In genomic region chr2:98300475-98300874, GRCh38 we compare ENCODE assay signal across 23 cellular contexts. TPM values are rescaled to one million over a fixed set of nuclear protein-coding genes. Genes with fewer than 3 reads are reported as not detected.
"Had no signal": no experiment of that assay in that cellular context is flagged by ENCODE, and none has a peak within 500 bp of the region (broad histone marks: within the 10 kb centered on the region; RNA-seq: fewer than 3 reads in every experiment).

No MANE protein-coding gene starts in this region.

- H3K4me1 ChIP-seq: gastrocnemius medialis, psoas muscle, sigmoid colon had no signal

- H3K4me3 ChIP-seq: dorsolateral prefrontal cortex, gastrocnemius medialis, heart right ventricle, psoas muscle, sigmoid colon, skin epidermis, stomach, thoracic aorta had no signal

- H3K27ac ChIP-seq: dorsolateral prefrontal cortex, gastrocnemius medialis, heart right ventricle, psoas muscle, sigmoid colon, skin epidermis, stomach, thoracic aorta had no signal

- ATAC-seq: esophagus mucosa; gastrocnemius medialis; heart right ventricle; left lobe of liver; natural killer cell treated with Interleukin-12 subunit alpha and Interleukin-12 subunit beta and Interleukin-15 and Interleukin-18, amount 100 ng/mL, for 72 hours; psoas muscle had no signal

- H3K9me3 ChIP-seq: gastrocnemius medialis, heart right ventricle, psoas muscle, sigmoid colon, stomach, thoracic aorta had no signal

- H3K36me3 ChIP-seq: gastrocnemius medialis, heart right ventricle, sigmoid colon, stomach, thoracic aorta had no signal

- H3K27me3 ChIP-seq: gastrocnemius medialis, sigmoid colon had no signal

- DNase-seq: cortex of kidney; dorsolateral prefrontal cortex; effector CD8-positive, alpha-beta T cell; gastrocnemius medialis; heart right ventricle; islet precursor cell; psoas muscle; retina; sigmoid colon; stimulated activated CD4-positive, alpha-beta T cell treated with anti-CD3 and anti-CD28 coated beads, Interleukin-2, amount 100 ng/mL, for 24 hours; stimulated activated CD4-positive, alpha-beta T cell treated with anti-CD3 and anti-CD28 coated beads, Interleukin-4, amount 100 ng/mL, for 4 hours; stimulated activated naive CD4-positive, alpha-beta T cell; stomach; trophoblast cell had no signal

RNA-seq across cellular contexts. Expression of gene CNGA3, which starts 45.8 kb away (rescaled TPM):
- total RNA-seq: esophagus mucosa; left lobe of liver; lower leg skin; mesothelial cell of epicardium; mucosa of gallbladder; natural killer cell treated with Interleukin-12 subunit alpha and Interleukin-12 subunit beta and Interleukin-15 and Interleukin-18, amount 100 ng/mL, for 72 hours; psoas muscle; thoracic aorta had no signal
- polyA plus RNA-seq: fibroblast of lung, heart right ventricle had no signal
